ENCODE assay signal across 23 cellular contexts in the genomic region with DNA sequence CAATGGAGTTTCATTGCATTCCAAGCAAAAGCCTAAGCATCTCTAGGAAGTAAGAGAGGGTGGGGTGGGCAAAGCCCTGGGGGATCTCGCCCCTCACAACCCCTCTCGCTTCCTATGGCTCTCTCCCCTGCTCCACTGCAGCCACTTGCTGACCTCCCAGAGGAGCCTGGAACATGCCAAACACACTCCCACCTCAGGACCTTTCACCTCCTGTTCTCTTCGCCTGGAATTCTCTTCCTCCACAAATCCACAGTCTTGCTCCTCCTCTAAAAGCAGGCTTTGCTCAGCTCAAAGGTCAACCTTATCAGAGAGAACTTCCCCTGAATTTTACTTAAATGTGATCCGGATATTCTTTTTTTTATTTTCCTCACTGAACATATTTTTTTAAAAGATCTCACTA. TPM values are rescaled to one million over a fixed set of nuclear protein-coding genes. Genes with fewer than 3 reads are reported as not detected.
DNase-seq lines count a peak whose midpoint lies in the region; ATAC-seq, FAIRE-seq and TF ChIP-seq lines count a peak whose summit lies in the region.
"Had no signal": no experiment of that assay in that cellular context is flagged by ENCODE, and none has a peak within 500 bp of the region (broad histone marks: within the 10 kb centered on the region; RNA-seq: fewer than 3 reads in every experiment).

No MANE protein-coding gene starts in this region.

- H3K27me3 ChIP-seq in adipocyte (replicated peaks; ENCODE audit: control insufficient read depth, insufficient read depth, low read length) (no peaks in the 10 kb centered on the region), H1 (replicated peaks in 1 of 4; ENCODE audit: control insufficient read depth in 3 of 4, extremely low read depth in 1 of 4, insufficient read depth in 3 of 4, low read length in 3 of 4) (no peaks in the 10 kb centered on the region)

- H3K4me2 ChIP-seq in H1 (ENCODE audit: insufficient read depth in 1 of 2, low read depth in 2 of 2, low read length in 2 of 2): no peak overlapping the region

- no peaks in the 10 kb centered on the region for H3K79me1 ChIP-seq in H1 (ENCODE audit: low read depth, low read length)

- TF ChIP-seq POLR2A in H1 (IDR thresholded peaks at IDR 0.05; ENCODE audit: control extremely low read depth in 1 of 2, low read depth in 2 of 2, low read length in 2 of 2): no peak

- H4K20me1 ChIP-seq in H1 (replicated peaks in 1 of 2; ENCODE audit: control insufficient read depth in 1 of 2, insufficient read depth in 2 of 2, low read length in 2 of 2): no peaks in the 10 kb centered on the region

- H3K18ac ChIP-seq in H1 (ENCODE audit: extremely low read depth, low read length): no peak overlapping the region

- 0 out of 2 replicates have a peak overlapping the region, but pooled peaks have one; percentile 49 for H2AFZ ChIP-seq in H1 (ENCODE audit: low read length)

- TF ChIP-seq CTCF in H1 (IDR thresholded peaks at IDR 0.05; ENCODE audit: control extremely low read depth in 1 of 3, insufficient read depth in 1 of 3, low read depth in 1 of 3, low read length in 3 of 3) (no peak), mucosa of descending colon (IDR thresholded peaks at IDR 0.05) (no peak)

- H3K36me3 ChIP-seq in adipocyte (ENCODE audit: control insufficient read depth, insufficient read depth, low read length, severe bottlenecking) (no peaks in the 10 kb centered on the region), H1 (ENCODE audit: control insufficient read depth in 2 of 4, insufficient read depth in 4 of 4, low read length in 3 of 4) (no peaks in the 10 kb centered on the region), mucosa of descending colon (ENCODE audit: low read depth) (no peaks in the 10 kb centered on the region)

- no peak for TF ChIP-seq EP300 in H1 (IDR thresholded peaks at IDR 0.05; ENCODE audit: borderline replicate concordance in 1 of 2, low read depth in 2 of 2, low read length in 2 of 2)

- no peak overlapping the region for H2AK5ac ChIP-seq in H1 (ENCODE audit: low read depth, low read length)

- no peak overlapping the region for H2BK120ac ChIP-seq in H1 (replicated peaks; ENCODE audit: low read depth, low read length)

- POLR2A ChIA-PET in H1 (lab: Charles Lee; ENCODE audit: partially characterized antibody): no interaction called here

- DNase-seq in adipocyte (ENCODE audit: low read depth) (no peak), H1 (ENCODE audit: low read depth in 1 of 2, low spot score in 2 of 2) (no peak), mucosa of descending colon (no peak), sciatic nerve (ENCODE audit: low spot score) (no peak)
- DNase-seq: CD8-positive, alpha-beta T cell; DMS 273 treated with DMSO at 0.1 percent for 48 hours; DMS79; EL; GDM1; IMR-90; KG1; MM.1S; NCI-H2029; NCI-H526 treated with DMSO at 0.1 percent for 48 hours; Right ventricle myocardium superior; RPMI8226 had no signal

- no peaks in the 10 kb centered on the region for H3K79me2 ChIP-seq in H1 (ENCODE audit: control insufficient read depth in 1 of 2, insufficient read depth in 2 of 2, low read length in 2 of 2)

- H2BK12ac ChIP-seq in H1 (ENCODE audit: low read depth, low read length): no peak overlapping the region

- no peaks in the 10 kb centered on the region for H3K23me2 ChIP-seq in H1 (ENCODE audit: low read depth, low read length)

- 89% methylated on average over 4 of the region's 4 CpGs; no CpG with 5 or more reads in 1 of the 2 experiments for WGBS in H1 (ENCODE audit: extremely low coverage in 1 of 2, insufficient coverage in 1 of 2, insufficient read length in 1 of 2, insufficient replicate concordance in 2 of 2, low coverage in 1 of 2, low lambda C conversion rate in 2 of 2, missing lambda C conversion rate in 1 of 2), 2 experiments

- no peak for TF ChIP-seq RAD21 in H1 (IDR thresholded peaks at IDR 0.05 in 1 of 2, conservative IDR thresholded peaks at IDR 0.05 in 1 of 2; ENCODE audit: low read depth in 2 of 2, low read length in 2 of 2)

- H3K4me1 ChIP-seq in adipocyte (ENCODE audit: control insufficient read depth, insufficient read depth, low read length): peaks cover 39% of the 10 kb centered on the region
- no peaks in the 10 kb centered on the region for H3K4me1 ChIP-seq in H1 (replicated peaks in 1 of 4; ENCODE audit: control insufficient read depth in 3 of 4, insufficient read depth in 4 of 4, low read length in 3 of 4)
- no peaks in the 10 kb centered on the region for H3K4me1 ChIP-seq in mucosa of descending colon (ENCODE audit: low read depth)

- H3K14ac ChIP-seq in H1 (ENCODE audit: insufficient read length): no peak overlapping the region

- peak overlapping the region; percentile 47 for H3K4me3 ChIP-seq in adipocyte (ENCODE audit: low read length)
- H3K4me3 ChIP-seq in H1 (ENCODE audit: extremely low read depth in 1 of 4, insufficient read depth in 2 of 4, low read depth in 3 of 4, low read length in 4 of 4): no peak overlapping the region
- H3K4me3 ChIP-seq in mucosa of descending colon: no peak overlapping the region

- H3K4ac ChIP-seq in H1 (replicated peaks; ENCODE audit: insufficient read length, low read depth, low read length): no peak overlapping the region

- H3K56ac ChIP-seq in H1 (replicated peaks; ENCODE audit: insufficient read length, low read depth, low read length): no peak overlapping the region

- no peak overlapping the region for H4K91ac ChIP-seq in H1 (replicated peaks; ENCODE audit: insufficient read length, low read length)

- no peak overlapping the region for H4K8ac ChIP-seq in H1 (ENCODE audit: extremely low read depth, insufficient read depth, low read length)

- no peak overlapping the region for H4K5ac ChIP-seq in H1 (ENCODE audit: insufficient read length, low read depth, low read length)

- no peak for FAIRE-seq in H1 (lab: Jason Lieb, UNC)
- FAIRE-seq: GM12891, H54, HTR-8/SVneo had no signal

- intact Hi-C loops in mucosa of descending colon (cut with DNase I, micrococcal nuclease) (no loop called here), sciatic nerve (cut with DNase I) (no loop called here)

- H3K23ac ChIP-seq in H1 (ENCODE audit: insufficient read length): no peak overlapping the region

- ATAC-seq in mucosa of descending colon: peak; percentile 47
- ATAC-seq in sciatic nerve: peak; percentile 60
- ATAC-seq in GM21723 (IDR thresholded peaks at IDR 0.05; ENCODE audit: unreplicated experiment): no peak
- ATAC-seq in HG03439 (IDR thresholded peaks at IDR 0.05; ENCODE audit: unreplicated experiment): no peak
- no peak for ATAC-seq in HG03442 (IDR thresholded peaks at IDR 0.05; ENCODE audit: unreplicated experiment)
- ATAC-seq: CD8-positive, alpha-beta T cell had no signal

- H2BK20ac ChIP-seq in H1 (ENCODE audit: low read length): no peak overlapping the region

- no peak overlapping the region for H2BK5ac ChIP-seq in H1 (ENCODE audit: low read depth, low read length)

- H3K9me3 ChIP-seq in adipocyte (ENCODE audit: control insufficient read depth, low read length): no peaks in the 10 kb centered on the region
- no peaks in the 10 kb centered on the region for H3K9me3 ChIP-seq in H1 (ENCODE audit: insufficient read depth in 2 of 2, low read depth in 1 of 2, low read length in 1 of 2)
- no peaks in the 10 kb centered on the region for H3K9me3 ChIP-seq in mucosa of descending colon

- H2BK15ac ChIP-seq in H1 (ENCODE audit: low read length): no peak overlapping the region

- H3K27ac ChIP-seq in H1 (ENCODE audit: low read depth, low read length): no peak overlapping the region
- H3K27ac ChIP-seq: C4-2B had no signal

- CTCF ChIA-PET in H1 (lab: Charles Lee; ENCODE audit: partially characterized antibody): interaction anchor here (1.0 kb wide), 1 partner anchor 35 kb away, joined by 4 read pairs; no protein-coding TSS in a partner anchor

- H3K9ac ChIP-seq in adipocyte (ENCODE audit: low read length): peak overlapping the region; percentile 63
- H3K9ac ChIP-seq in H1 (replicated peaks in 1 of 4; ENCODE audit: extremely low read depth in 1 of 4, low read depth in 3 of 4, low read length in 3 of 4): no peak overlapping the region

TF ChIP-seq in H1, 55 proteins besides CTCF, POLR2A, EP300 and RAD21:
- TF ChIP-seq RXRA (IDR thresholded peaks at IDR 0.05; ENCODE audit: insufficient read depth, low read depth, low read length): no peak
- no peak for TF ChIP-seq CTBP2 (IDR thresholded peaks at IDR 0.05; ENCODE audit: borderline replicate concordance, insufficient read depth, insufficient read length, low read length)
- no peak for TF ChIP-seq KDM1A (IDR thresholded peaks at IDR 0.05; ENCODE audit: borderline replicate concordance, low read length)
- TF ChIP-seq TEAD4 (IDR thresholded peaks at IDR 0.05; ENCODE audit: low read depth, low read length): no peak
- TF ChIP-seq NANOG (IDR thresholded peaks at IDR 0.05; ENCODE audit: insufficient read depth, low read depth, low read length, poor library complexity, severe bottlenecking): no peak
- TF ChIP-seq TAF1 (IDR thresholded peaks at IDR 0.05; ENCODE audit: low read depth, low read length): no peak
- no peak for TF ChIP-seq HDAC2 (IDR thresholded peaks at IDR 0.05; ENCODE audit: borderline replicate concordance in 1 of 2, low read depth in 2 of 2, low read length in 2 of 2)
- TF ChIP-seq MAFK (IDR thresholded peaks at IDR 0.05; ENCODE audit: low read depth, low read length): no peak
- no peak for TF ChIP-seq TBP (IDR thresholded peaks at IDR 0.05; ENCODE audit: low read depth, low read length)
- TF ChIP-seq RBBP5 (IDR thresholded peaks at IDR 0.05; ENCODE audit: borderline replicate concordance, low read depth, low read length): no peak
- no peak for TF ChIP-seq GABPA (IDR thresholded peaks at IDR 0.05; ENCODE audit: borderline replicate concordance, insufficient read depth, low read length)
TF ChIP-seq in H1: peak in this region for 0.

RNA-seq across cellular contexts. Expression of a gene that starts 20.9 kb away (rescaled TPM):
- 230 and 255 TPM in 2 replicates for total RNA-seq in H1 (2021; fragmentation: NEBNext Ultra II Directional; extraction: Animal tissue kit (Norgen Biotek cat#: 25700))
- polyA plus RNA-seq in H1 (2011; rRNA removed): 72.7 and 77.1 TPM in 2 replicates
- polyA plus RNA-seq in H1 (2011; cell fraction: cytosol; rRNA removed): 76.6 TPM
- polyA plus RNA-seq in H1 (2011; cell fraction: nucleus; rRNA removed): 138 TPM
- 127 to 202 TPM (median 129 TPM) in 4 replicates for polyA plus RNA-seq in H1 (2012, experiment 1 of 2)
- 64.9 TPM for polyA plus RNA-seq in H1 (2012, experiment 2 of 2)
- polyA plus RNA-seq in H1 (2013, experiment 1 of 2): 434 TPM
- 464 TPM for polyA plus RNA-seq in H1 (2013, experiment 2 of 2)
- 86.9 and 117 TPM in 2 replicates for polyA minus RNA-seq in H1 (2011; rRNA and poly(A)+ RNA removed)
- 75.5 TPM for polyA minus RNA-seq in H1 (2011; cell fraction: cytosol; rRNA and poly(A)+ RNA removed)
- 191 TPM for polyA minus RNA-seq in H1 (2011; cell fraction: nucleus; rRNA and poly(A)+ RNA removed)
- 100 to 1,000 TPM; 117 to 131 (median 120) TPM for total RNA-seq in mucosa of descending colon
- 155 TPM for total RNA-seq in sciatic nerve

Comparison
In these comparisons a context has a peak if more than half of its experiments do, and no peak if none do; other contexts are left out.
1. ATAC-seq: peak in mucosa of descending colon (single experiment) and sciatic nerve (single experiment); none in GM21723 (single experiment), HG03439 (single experiment) and HG03442 (single experiment).